ENCODE assay signal across 16 cellular contexts in genomic region chr17:82253179-82253544, GRCh38. TPM values are rescaled to one million over a fixed set of nuclear protein-coding genes. Genes with fewer than 3 reads are reported as not detected.
DNase-seq lines count a peak whose midpoint lies in the region; ATAC-seq and TF ChIP-seq lines count a peak whose summit lies in the region.
"Had no signal": no experiment of that assay in that cellular context is flagged by ENCODE, and none has a peak within 500 bp of the region (broad histone marks: within the 10 kb centered on the region; RNA-seq: fewer than 3 reads in every experiment).

No MANE protein-coding gene starts in this region.

- WGBS in H9 (ENCODE audit: extremely low coverage, insufficient read length, low lambda C conversion rate), result no CpG with 5 or more reads among the region's 12 CpGs

- H3K23ac ChIP-seq in H9 (ENCODE audit: insufficient read length, low read depth, low read length), result no peak overlapping the region

- no peak overlapping the region for H3K9ac ChIP-seq in H9 (ENCODE audit: extremely low read depth, insufficient read length, low read length)

- H3K9me3 ChIP-seq in H9 (ENCODE audit: control insufficient read depth, low read depth, low read length), result no peaks in the 10 kb centered on the region

- H2BK15ac ChIP-seq in H9 (ENCODE audit: low read depth, low read length), result no peak overlapping the region

- CTCF ChIA-PET in activated CD4-positive, alpha-beta T cell treated with anti-CD3 and anti-CD28 coated beads for 36 hours (lab: Charles Lee), result no interaction called here

- no peak overlapping the region for H3K14ac ChIP-seq in H9 (ENCODE audit: insufficient read depth, low read length)

- ATAC-seq in activated CD4-positive, alpha-beta T cell treated with anti-CD3 and anti-CD28 coated beads for 36 hours, result no peak

- peak overlapping the region; percentile 31 for H3K27ac Mint-ChIP-seq in activated CD4-positive, alpha-beta T cell treated with anti-CD3 and anti-CD28 coated beads for 36 hours
- H3K27ac Mint-ChIP-seq in H9, result peak overlapping the region in 2 of 3 experiments; percentile 65 to 76; a peak in 2 of 7 replicates
- peak overlapping the region; percentile 13 for H3K27ac Mint-ChIP-seq in endothelial cell (ENCODE audit: unreplicated experiment)

- H2AFZ ChIP-seq in H9 (ENCODE audit: low read length), result no peak overlapping the region

- H3K4me3 Mint-ChIP-seq in activated CD4-positive, alpha-beta T cell treated with anti-CD3 and anti-CD28 coated beads for 36 hours, result no peak overlapping the region
- H3K4me3 Mint-ChIP-seq in H9 (no peak overlapping the region), endothelial cell (ENCODE audit: unreplicated experiment) (peak overlapping the region; percentile 74)
- H3K4me3 Mint-ChIP-seq: CD4-positive, alpha-beta memory T cell had no signal

- H3K9me3 Mint-ChIP-seq in activated CD4-positive, alpha-beta T cell treated with anti-CD3 and anti-CD28 coated beads for 36 hours (ENCODE audit: low read depth), result no peaks in the 10 kb centered on the region
- H3K9me3 Mint-ChIP-seq in H9 (no peaks in the 10 kb centered on the region; a peak in 1 of 5 replicates), endothelial cell (ENCODE audit: unreplicated experiment) (no peaks in the 10 kb centered on the region)

- H3K4me1 ChIP-seq in H9 (ENCODE audit: insufficient read depth, low read length), result no peaks in the 10 kb centered on the region

- no peak overlapping the region for H3K4me2 ChIP-seq in H9 (ENCODE audit: insufficient read depth, insufficient read length, low read length)

- POLR2A ChIA-PET in activated CD4-positive, alpha-beta T cell treated with anti-CD3 and anti-CD28 coated beads for 36 hours (lab: Charles Lee), result no interaction called here

- H3K4ac ChIP-seq in H9 (ENCODE audit: low read depth, low read length), result no peak overlapping the region

- H3K27ac ChIP-seq in H9 (ENCODE audit: insufficient read length, low read depth, low read length), result no peak overlapping the region
- H3K27ac ChIP-seq: 22Rv1, HL-60 had no signal

- H3K36me3 Mint-ChIP-seq in activated CD4-positive, alpha-beta T cell treated with anti-CD3 and anti-CD28 coated beads for 36 hours (ENCODE audit: low read depth), result peaks cover 64% of the 10 kb centered on the region
- H3K36me3 Mint-ChIP-seq in H9 (ENCODE audit: insufficient read depth in 1 of 3, low read depth in 3 of 3), result peaks cover 59 to 80% (median 77%) of the 10 kb centered on the region in 3 experiments; a peak in 6 of 7 replicates
- H3K36me3 Mint-ChIP-seq in endothelial cell (ENCODE audit: low read depth, unreplicated experiment), result peaks cover 54% of the 10 kb centered on the region

- H3K27me3 Mint-ChIP-seq in activated CD4-positive, alpha-beta T cell treated with anti-CD3 and anti-CD28 coated beads for 36 hours, result no peaks in the 10 kb centered on the region
- H3K27me3 Mint-ChIP-seq in H9 (ENCODE audit: low read depth) (no peaks in the 10 kb centered on the region), endothelial cell (ENCODE audit: unreplicated experiment) (peaks cover 7% of the 10 kb centered on the region)
- H3K27me3 Mint-ChIP-seq: CD4-positive, alpha-beta memory T cell had no signal

- H3K4me1 Mint-ChIP-seq in activated CD4-positive, alpha-beta T cell treated with anti-CD3 and anti-CD28 coated beads for 36 hours, result peaks cover 12% of the 10 kb centered on the region
- 0 out of 4 replicates have a peak, but pooled peaks cover 0 to 3% of the 10 kb centered on the region in 2 experiments for H3K4me1 Mint-ChIP-seq in H9
- H3K4me1 Mint-ChIP-seq in endothelial cell (ENCODE audit: unreplicated experiment), result peaks cover 6% of the 10 kb centered on the region

- no peak overlapping the region for H2BK12ac ChIP-seq in H9 (ENCODE audit: insufficient read length, low read depth, low read length)

- peaks cover 2% of the 10 kb centered on the region for H4K20me1 ChIP-seq in H9 (ENCODE audit: control insufficient read depth, insufficient read depth, insufficient read length)

- H2BK20ac ChIP-seq in H9 (ENCODE audit: low read depth, low read length, poor library complexity, severe bottlenecking), result no peak overlapping the region

- H3K79me1 ChIP-seq in H9 (ENCODE audit: insufficient read depth, low read depth, low read length, poor library complexity, severe bottlenecking), result peaks cover 18% of the 10 kb centered on the region

- peaks cover 2% of the 10 kb centered on the region; the same call in 1 of the 2 replicates for H3K79me2 ChIP-seq in H9 (ENCODE audit: insufficient read depth, low read length)

- no peak overlapping the region for H3T11ph ChIP-seq in H9 (ENCODE audit: low read length)

- no peak overlapping the region for H3K56ac ChIP-seq in H9 (ENCODE audit: insufficient read length, low read depth, low read length)

- H4K8ac ChIP-seq in H9 (replicated peaks; ENCODE audit: insufficient read length, low read depth, low read length), result no peak overlapping the region

- TF ChIP-seq CTCF in H9 (conservative IDR thresholded peaks at IDR 0.05) (no peak), endothelial cell (IDR thresholded peaks at IDR 0.05; ENCODE audit: unreplicated experiment) (no peak)

- no peak overlapping the region for H2AK5ac ChIP-seq in H9 (ENCODE audit: insufficient read length, low read length)

- H3K23me2 ChIP-seq in H9 (ENCODE audit: insufficient read length, low read depth, low read length, poor library complexity, severe bottlenecking), result no peaks in the 10 kb centered on the region

- no peak overlapping the region for H3K18ac ChIP-seq in H9 (ENCODE audit: insufficient read length, low read depth, low read length)

- intact Hi-C loops in activated CD4-positive, alpha-beta T cell treated with anti-CD3 and anti-CD28 coated beads for 36 hours (cut with DNase I, micrococcal nuclease), result no loop called here

- H4K91ac ChIP-seq in H9 (ENCODE audit: insufficient read length, low read depth, low read length), result no peak overlapping the region

- no peak for DNase-seq in activated CD4-positive, alpha-beta T cell treated with anti-CD3 and anti-CD28 coated beads for 36 hours
- no peak for DNase-seq in activated CD4-positive, alpha-beta T cell treated with anti-CD3 and anti-CD28 coated beads for 48 hours
- DNase-seq in H9, result no peak
- DNase-seq in endothelial cell (ENCODE audit: low spot score), result no peak
- no peak for DNase-seq in NCI-H2107 treated with DMSO at 0.1 percent for 48 hours (lab: John Stamatoyannopoulos, UW; ENCODE audit: unreplicated experiment)
- no peak for DNase-seq in NCI-H1048 (lab: John Stamatoyannopoulos, UW)
- DNase-seq: BE2C; CD4-positive, alpha-beta memory T cell; DMS79; NCI-H1417; NCI-H187 treated with DMSO at 0.1 percent for 48 hours; NCI-H2171 treated with DMSO at 0.1 percent for 48 hours; NCI-H748 treated with DMSO at 0.1 percent for 48 hours; OCI-M1 had no signal

- no peak overlapping the region for H2BK120ac ChIP-seq in H9 (ENCODE audit: low read depth, low read length, poor library complexity, severe bottlenecking)

- no peak overlapping the region for H4K5ac ChIP-seq in H9 (ENCODE audit: insufficient read length, low read depth, low read length)

- H2BK5ac ChIP-seq in H9 (ENCODE audit: insufficient read length, low read length), result no peak overlapping the region

- peaks cover 2% of the 10 kb centered on the region; the same call in 1 of the 2 replicates for H3K27me3 ChIP-seq in H9 (ENCODE audit: insufficient read depth, low read length)
- H3K27me3 ChIP-seq: BE2C had no signal

RNA-seq across cellular contexts. Expression of gene CSNK1D, which starts 20.3 kb away (rescaled TPM):
- total RNA-seq in activated CD4-positive, alpha-beta T cell treated with anti-CD3 and anti-CD28 coated beads for 36 hours, result 100 to 1,000 TPM; 118 to 182 TPM
- total RNA-seq in H9 (2021), result 137 and 144 TPM in 2 replicates
- 149 TPM for total RNA-seq in endothelial cell (ENCODE audit: unreplicated experiment)

RNA-seq across cellular contexts. Expression of gene SLC16A3, which starts 24.3 kb away (rescaled TPM):
- total RNA-seq in activated CD4-positive, alpha-beta T cell treated with anti-CD3 and anti-CD28 coated beads for 36 hours, result 100 to 1,000 TPM in 1 of 2 experiments, 10 to 100 TPM in 1; 93.2 to 157 TPM
- 26.0 and 28.4 TPM in 2 replicates for total RNA-seq in H9 (2021)
- total RNA-seq in endothelial cell (ENCODE audit: unreplicated experiment), result 76.2 TPM

RNA-seq across cellular contexts. Expression of gene CCDC57, which starts 40.5 kb away (rescaled TPM):
- total RNA-seq in activated CD4-positive, alpha-beta T cell treated with anti-CD3 and anti-CD28 coated beads for 36 hours, result 10 to 100 TPM; 41.6 to 43.8 TPM
- total RNA-seq in H9 (2021) (11.0 and 14.6 TPM in 2 replicates), endothelial cell (ENCODE audit: unreplicated experiment) (37.2 TPM)

Comparison
In these comparisons a context has a peak if more than half of its experiments do, and no peak if none do; other contexts are left out.
1. H3K27ac Mint-ChIP-seq: peak in every context shown above with its lines; median percentile 70 in H9; 31 in activated CD4-positive, alpha-beta T cell treated with anti-CD3 and anti-CD28 coated beads for 36 hours; 13 in endothelial cell.